ENCODE assay signal across 24 cellular contexts in genomic region chr16:50599494-50599893, GRCh38. TPM values are rescaled to one million over a fixed set of nuclear protein-coding genes. Genes with fewer than 3 reads are reported as not detected.
DNase-seq lines count a peak whose midpoint lies in the region; ATAC-seq, FAIRE-seq and TF ChIP-seq lines count a peak whose summit lies in the region.
"Had no signal": no experiment of that assay in that cellular context is flagged by ENCODE, and none has a peak within 500 bp of the region (broad histone marks: within the 10 kb centered on the region; RNA-seq: fewer than 3 reads in every experiment).

No MANE protein-coding gene starts in this region.

- no peak overlapping the region for H3K4me3 ChIP-seq in HepG2 (replicated peaks in 1 of 3; ENCODE audit: insufficient read depth in 1 of 3, low read depth in 2 of 3, low read length in 3 of 3)
- no peak overlapping the region for H3K4me3 ChIP-seq in right lobe of liver
- no peak overlapping the region for H3K4me3 ChIP-seq in epithelial cell of esophagus (ENCODE audit: low read length)
- H3K4me3 ChIP-seq: colonic mucosa had no signal

- H3K9me3 ChIP-seq in HepG2 (ENCODE audit: low read length) (no peaks in the 10 kb centered on the region), right lobe of liver (no peaks in the 10 kb centered on the region)
- H3K9me3 ChIP-seq: colonic mucosa had no signal

- no peak for TF ChIP-seq RAD21 in HepG2 (CRISPR knock-in tag; IDR thresholded peaks at IDR 0.05)

- H3K27me3 Mint-ChIP-seq in nephron progenitor cell (ENCODE audit: low read depth, poor library complexity): peaks cover 3% of the 10 kb centered on the region
- H3K27me3 Mint-ChIP-seq: CD4-positive, alpha-beta T cell; naive thymus-derived CD8-positive, alpha-beta T cell had no signal

- peaks cover 94% of the 10 kb centered on the region for H3K79me2 ChIP-seq in HepG2 (ENCODE audit: insufficient read depth, low read length)

- H3K4me3 Mint-ChIP-seq in nephron progenitor cell: no peak overlapping the region
- H3K4me3 Mint-ChIP-seq: CD4-positive, alpha-beta T cell; naive thymus-derived CD8-positive, alpha-beta T cell had no signal

- CTCF ChIA-PET in HepG2 (lab: Yijun Ruan, JAX; ENCODE audit: low intra/inter-chr PET ratio, low total read pairs): no interaction called here

- in situ Hi-C loops in HepG2 (cut with HindIII; ENCODE audit: extremely low pct_ligation_motif_present, low pct_unique_long_range_greater_than_20kb): no loop called here

- TF ChIP-seq EP300 in HepG2 (IDR thresholded peaks at IDR 0.05; ENCODE audit: low read depth in 2 of 2, low read length in 2 of 2) (no peak), HepG2 (CRISPR knock-in tag; IDR thresholded peaks at IDR 0.05; ENCODE audit: borderline replicate concordance) (no peak)

- intact Hi-C loops in HepG2 (cut with micrococcal nuclease; ENCODE audit: unreplicated experiment): no loop called here
- intact Hi-C loops in right lobe of liver (cut with DNase I): no loop called here

- WGBS in HepG2 (ENCODE audit: low lambda C conversion rate): 98% methylated on average over 4 of the region's 6 CpGs
- 69% methylated on average over 4 of the region's 6 CpGs for WGBS in right lobe of liver (ENCODE audit: insufficient coverage, low coverage, low lambda C conversion rate, missing lambda C conversion rate)

- H3K9me3 Mint-ChIP-seq in nephron progenitor cell: no peaks in the 10 kb centered on the region
- H3K9me3 Mint-ChIP-seq: CD4-positive, alpha-beta T cell; naive thymus-derived CD8-positive, alpha-beta T cell had no signal

- H3K36me3 Mint-ChIP-seq in nephron progenitor cell (ENCODE audit: low read depth): no peaks in the 10 kb centered on the region
- H3K36me3 Mint-ChIP-seq: naive thymus-derived CD8-positive, alpha-beta T cell had no signal

- TF ChIP-seq POLR2A in HepG2 (IDR thresholded peaks at IDR 0.05; ENCODE audit: insufficient read depth in 1 of 2, low read depth in 2 of 2, low read length in 2 of 2) (no peak), right lobe of liver (IDR thresholded peaks at IDR 0.05) (no peak)

- H3K27ac Mint-ChIP-seq in nephron progenitor cell: peak overlapping the region; percentile 97

- H3K36me3 ChIP-seq in HepG2 (replicated peaks in 1 of 2; ENCODE audit: control insufficient read depth in 1 of 2, insufficient read depth in 2 of 2, low read length in 2 of 2) (peaks cover 78 to 98% of the 10 kb centered on the region in 2 experiments), right lobe of liver (no peaks in the 10 kb centered on the region)
- H3K36me3 ChIP-seq: brain microvascular endothelial cell, colonic mucosa had no signal

- no peak overlapping the region for H3K9ac ChIP-seq in HepG2 (ENCODE audit: insufficient read depth, low read depth, low read length)

- H3K27me3 ChIP-seq in HepG2 (ENCODE audit: control insufficient read depth in 1 of 2, insufficient read depth in 2 of 2, low read length in 2 of 2): no peaks in the 10 kb centered on the region
- no peaks in the 10 kb centered on the region for H3K27me3 ChIP-seq in right lobe of liver
- H3K27me3 ChIP-seq: brain microvascular endothelial cell, colonic mucosa had no signal

- no peak for ATAC-seq in HepG2
- ATAC-seq in right lobe of liver: no peak
- ATAC-seq in GM18861 (IDR thresholded peaks at IDR 0.05; ENCODE audit: unreplicated experiment): no peak
- ATAC-seq: naive thymus-derived CD8-positive, alpha-beta T cell had no signal

- H3K4me1 ChIP-seq in HepG2 (ENCODE audit: insufficient read depth, low read length) (peaks cover 83% of the 10 kb centered on the region), right lobe of liver (no peaks in the 10 kb centered on the region)
- H3K4me1 ChIP-seq: colonic mucosa had no signal

- H3K27ac ChIP-seq in HepG2 (ENCODE audit: extremely low read length, insufficient read depth, low read length): no peak overlapping the region
- no peak overlapping the region for H3K27ac ChIP-seq in right lobe of liver
- H3K27ac ChIP-seq: brain microvascular endothelial cell, colonic mucosa had no signal

- no peak for FAIRE-seq in HepG2 (lab: Jason Lieb, UNC)
- FAIRE-seq: endometrium, islet of Langerhans had no signal

- no peak overlapping the region for H3K4me2 ChIP-seq in HepG2 (ENCODE audit: low read depth, low read length)

- POLR2A ChIA-PET in HepG2 (lab: Yijun Ruan, JAX): no interaction called here

- TF ChIP-seq CTCF in HepG2 (CRISPR knock-in tag; IDR thresholded peaks at IDR 0.05): no peak
- TF ChIP-seq CTCF in right lobe of liver (IDR thresholded peaks at IDR 0.05): no peak
- no peak for TF ChIP-seq CTCF in epithelial cell of esophagus (IDR thresholded peaks at IDR 0.05; ENCODE audit: insufficient read depth, low read depth, low read length, missing control alignments)
- no peak for TF ChIP-seq CTCF in nephron progenitor cell (IDR thresholded peaks at IDR 0.05)

- no peak overlapping the region for H2AFZ ChIP-seq in HepG2 (ENCODE audit: low read length)

- H4K20me1 ChIP-seq in HepG2 (ENCODE audit: insufficient read depth, low read length): peaks cover 100% of the 10 kb centered on the region

- no peak for DNase-seq in HepG2 (ENCODE audit: low spot score)
- DNase-seq in right lobe of liver: no peak
- DNase-seq in epithelial cell of esophagus (ENCODE audit: low read depth): peak; percentile 58
- no peak for DNase-seq in nephron progenitor cell
- no peak for DNase-seq in stimulated activated CD4-positive, alpha-beta T cell treated with anti-CD3 and anti-CD28 coated beads, Interleukin-4, amount 100 ng/mL, for 1 hour
- no peak for DNase-seq in NCI-H2171 treated with DMSO at 0.1 percent for 48 hours (lab: John Stamatoyannopoulos, UW)
- DNase-seq: activated CD4-positive, CD25-positive, alpha-beta regulatory T cell treated with anti-CD3 and anti-CD28 coated beads, Interleukin-2, amount 50 U/mL, for 72 hours; brain microvascular endothelial cell; CD4-positive, alpha-beta T cell; colonic mucosa; GF-D8; hippocampal formation; MM.1S; NCI-H1436; NCI-H2171; NCI-H526; SHP77; SW 1271 had no signal

- no TSS peak for BruUV-seq in HepG2 (replicated peaks; lab: Mats Ljungman, UMichigan)

- H3K4me1 Mint-ChIP-seq in nephron progenitor cell: peaks cover 76% of the 10 kb centered on the region

TF ChIP-seq in HepG2, 621 proteins besides CTCF, POLR2A, EP300 and RAD21:
- TF ChIP-seq RBM22 (optimal IDR thresholded peaks at IDR 0.05; ENCODE audit: low read length): peak; percentile 85
- TF ChIP-seq NONO (IDR thresholded peaks at IDR 0.05): no peak
- 0 out of 2 replicates have a peak, but pooled peaks have one; percentile 31 for TF ChIP-seq NONO (CRISPR knock-in tag; conservative IDR thresholded peaks at IDR 0.05)
- TF ChIP-seq TRIM22 (IDR thresholded peaks at IDR 0.05): no peak
- 0 out of 2 replicates have a peak, but pooled peaks have one; percentile 15 for TF ChIP-seq RBFOX2 (IDR thresholded peaks at IDR 0.05; ENCODE audit: low read depth, low read length)
- TF ChIP-seq TGIF2 (CRISPR knock-in tag; IDR thresholded peaks at IDR 0.05): no peak

RNA-seq across cellular contexts. Expression of gene NKD1, which starts 51.3 kb away (rescaled TPM):
- total RNA-seq in HepG2 (2016; rRNA removed; fragmentation: Illumina TruSeq; extraction: Trizol) (59.0 and 70.4 TPM in 2 replicates), right lobe of liver (1 to 10 TPM in 5 of 6 experiments, under 1 TPM in 1; 0.69 to 2.6 (median 2.1) TPM)
- 19.9 and 25.5 TPM in 2 replicates for total RNA-seq in HepG2 (2016; cell fraction: cytosol; rRNA removed; fragmentation: Illumina TruSeq; extraction: Trizol; ENCODE audit: low read depth)
- total RNA-seq in HepG2 (2016; cell fraction: insoluble cytoplasmic fraction; rRNA removed; fragmentation: Illumina TruSeq; extraction: Trizol): 50.0 and 70.7 TPM in 2 replicates
- total RNA-seq in HepG2 (2016; cell fraction: membrane; rRNA removed; fragmentation: Illumina TruSeq; extraction: Trizol): 136 and 148 TPM in 2 replicates
- total RNA-seq in HepG2 (2016; cell fraction: nucleus; rRNA removed; fragmentation: Illumina TruSeq; extraction: Trizol): 61.9 and 70.6 TPM in 2 replicates
- 86.1 and 121 TPM in 2 replicates for polyA plus RNA-seq in HepG2 (2011; rRNA removed)
- polyA plus RNA-seq in HepG2 (2011; cell fraction: cytosol; rRNA removed): 22.3 and 49.7 TPM in 2 replicates
- 150 and 275 TPM in 2 replicates for polyA plus RNA-seq in HepG2 (2011; cell fraction: nucleus; rRNA removed)
- polyA plus RNA-seq in HepG2 (2012): 58.7 and 76.3 TPM in 2 replicates
- 106 and 127 TPM in 2 replicates for polyA plus RNA-seq in HepG2 (2016; cell fraction: cytosol; fragmentation: Illumina TruSeq; extraction: Trizol; ENCODE audit: low read depth)
- polyA plus RNA-seq in HepG2 (2016; cell fraction: insoluble cytoplasmic fraction; fragmentation: Illumina TruSeq; extraction: Trizol; ENCODE audit: low read depth): 95.8 and 124 TPM in 2 replicates
- 156 and 170 TPM in 2 replicates for polyA plus RNA-seq in HepG2 (2016; cell fraction: membrane; fragmentation: Illumina TruSeq; extraction: Trizol; ENCODE audit: low read depth)
- polyA plus RNA-seq in HepG2 (2016; cell fraction: nucleus; fragmentation: Illumina TruSeq; extraction: Trizol; ENCODE audit: insufficient read depth, low read depth): 155 and 169 TPM in 2 replicates
- polyA minus RNA-seq in HepG2 (2011; rRNA and poly(A)+ RNA removed; ENCODE audit: low replicate concordance): 0.02 and 110 TPM in 2 replicates
- polyA minus RNA-seq in HepG2 (2011; cell fraction: cytosol; rRNA and poly(A)+ RNA removed): 14.3 and 28.8 TPM in 2 replicates
- 43.1 and 57.6 TPM in 2 replicates for polyA minus RNA-seq in HepG2 (2011; cell fraction: nucleus; rRNA and poly(A)+ RNA removed)
- total RNA-seq: fibroblast of villous mesenchyme had no signal
- polyA plus RNA-seq: AG04450 had no signal

Comparison
In these comparisons a context has a peak if more than half of its experiments do, and no peak if none do; other contexts are left out.
1. RNA of gene NKD1, which starts 51.3 kb away (total RNA-seq): 19.9 to 148 TPM in HepG2; 0.69 to 2.6 TPM in right lobe of liver; every median in the first group is over 4 times any median in the second.